Comparison of ENCODE assay signal across 18 cellular contexts in the genomic region with DNA sequence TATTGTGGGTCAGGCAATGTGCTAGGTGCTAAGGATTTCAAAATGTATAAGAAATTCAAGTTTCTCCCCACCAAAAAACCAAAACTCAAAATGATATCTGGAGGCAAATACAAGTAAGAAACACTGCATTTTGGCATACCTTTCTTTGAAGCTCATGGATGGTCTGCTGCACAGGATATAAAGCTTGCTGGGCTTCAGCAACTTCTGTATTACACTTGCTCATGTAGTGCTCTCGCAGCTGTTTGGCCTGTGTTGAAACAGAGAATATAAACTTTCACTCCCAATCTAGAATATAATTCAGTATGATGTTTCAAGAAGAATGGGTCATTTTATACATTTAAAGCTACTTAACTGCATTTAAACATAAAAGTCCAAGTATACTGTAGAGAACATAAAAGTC. TPM values are rescaled to one million over a fixed set of nuclear protein-coding genes. Genes with fewer than 3 reads are reported as not detected.
DNase-seq lines count a peak whose midpoint lies in the region; ATAC-seq, FAIRE-seq and TF ChIP-seq lines count a peak whose summit lies in the region.
"Had no signal": no experiment of that assay in that cellular context is flagged by ENCODE, and none has a peak within 500 bp of the region (broad histone marks: within the 10 kb centered on the region; RNA-seq: fewer than 3 reads in every experiment).

No MANE protein-coding gene starts in this region.

- no peak overlapping the region for H3K27ac ChIP-seq in pancreas
- H3K27ac ChIP-seq: HL-60 had no signal

- FAIRE-seq in pancreas (lab: Jason Lieb, UNC), result no peak
- FAIRE-seq: A204.1, H1 had no signal

- no peaks in the 10 kb centered on the region for H3K4me1 ChIP-seq in pancreas
- H3K4me1 ChIP-seq: BE2C had no signal

- peaks cover 73% of the 10 kb centered on the region for H3K36me3 Mint-ChIP-seq in stimulated activated effector memory CD8-positive, alpha-beta T cell treated with anti-CD3 and anti-CD28 coated beads, Interleukin-12 subunit alpha, Interleukin-12 subunit beta, amount 100 ng/mL, for 72 hours

- no peaks in the 10 kb centered on the region for H3K4me1 Mint-ChIP-seq in stimulated activated effector memory CD8-positive, alpha-beta T cell treated with anti-CD3 and anti-CD28 coated beads, Interleukin-12 subunit alpha, Interleukin-12 subunit beta, amount 100 ng/mL, for 72 hours
- H3K4me1 Mint-ChIP-seq: H9 had no signal

- WGBS in pancreas, 2 donors, result 95 to 98% methylated on average over 1 of the region's 1 CpG

- H3K36me3 ChIP-seq in pancreas, result peaks cover 0 to 37% (median 16%) of the 10 kb centered on the region in 3 donors

- H3K9me3 Mint-ChIP-seq in stimulated activated effector memory CD8-positive, alpha-beta T cell treated with anti-CD3 and anti-CD28 coated beads, Interleukin-12 subunit alpha, Interleukin-12 subunit beta, amount 100 ng/mL, for 72 hours, result no peaks in the 10 kb centered on the region
- H3K9me3 Mint-ChIP-seq: CD4-positive, alpha-beta T cell; H9 had no signal

- H3K4me3 Mint-ChIP-seq in stimulated activated effector memory CD8-positive, alpha-beta T cell treated with anti-CD3 and anti-CD28 coated beads, Interleukin-12 subunit alpha, Interleukin-12 subunit beta, amount 100 ng/mL, for 72 hours, result no peak overlapping the region
- H3K4me3 Mint-ChIP-seq: CD4-positive, alpha-beta T cell; H9 had no signal

- peak; percentile 13 for DNase-seq in left kidney (ENCODE audit: low read depth, low spot score)
- DNase-seq in pancreas, result no peak
- DNase-seq in CD1c-positive myeloid dendritic cell (ENCODE audit: extremely low spot score), result no peak
- DNase-seq in stimulated activated effector memory CD8-positive, alpha-beta T cell treated with anti-CD3 and anti-CD28 coated beads, Interleukin-12 subunit alpha, Interleukin-12 subunit beta, amount 100 ng/mL, for 72 hours (ENCODE audit: low spot score in 2 of 2), result no peak
- DNase-seq in medulla oblongata (ENCODE audit: extremely low spot score), result no peak
- DNase-seq: ACHN; BE2C; C1 segment of cervical spinal cord; CD4-positive, alpha-beta T cell; DMS79 treated with DMSO at 0.1 percent for 48 hours; GF-D8; H9 had no signal

- no peak for TF ChIP-seq CTCF in pancreas (IDR thresholded peaks at IDR 0.05)

- H3K9me3 ChIP-seq in pancreas, result no peaks in the 10 kb centered on the region
- H3K9me3 ChIP-seq: BE2C had no signal

- no peak overlapping the region for H3K4me3 ChIP-seq in pancreas

- intact Hi-C loops in pancreas (cut with DNase I), result no loop called here

- H3K27ac Mint-ChIP-seq in stimulated activated effector memory CD8-positive, alpha-beta T cell treated with anti-CD3 and anti-CD28 coated beads, Interleukin-12 subunit alpha, Interleukin-12 subunit beta, amount 100 ng/mL, for 72 hours, result no peak overlapping the region
- H3K27ac Mint-ChIP-seq: CD4-positive, alpha-beta T cell had no signal

- ATAC-seq in GM18907 (IDR thresholded peaks at IDR 0.05; ENCODE audit: unreplicated experiment) (peak; percentile 45), GM19468 (IDR thresholded peaks at IDR 0.05; ENCODE audit: extremely low read depth, unreplicated experiment) (peak; percentile 37), HG02870 (IDR thresholded peaks at IDR 0.05; ENCODE audit: unreplicated experiment) (peak; percentile 80), pancreas (no peak)
- ATAC-seq in stimulated activated effector memory CD8-positive, alpha-beta T cell treated with anti-CD3 and anti-CD28 coated beads, Interleukin-12 subunit alpha, Interleukin-12 subunit beta, amount 100 ng/mL, for 72 hours, result no peak

- H3K27me3 ChIP-seq in pancreas, result no peaks in the 10 kb centered on the region
- H3K27me3 ChIP-seq: BE2C had no signal

RNA-seq across cellular contexts. Expression of gene SHPRH, which starts 39.6 kb away (rescaled TPM):
- total RNA-seq in pancreas, result 10 to 100 TPM in 1 of 6 donors, 1 to 10 TPM in 5; 6.3 to 12.0 (median 8.0) TPM
- polyA plus RNA-seq in pancreas, result 1 to 10 TPM; 2.7 to 3.5 TPM

Comparison
In these comparisons a context has a peak if more than half of its experiments do, and no peak if none do; other contexts are left out.
1. ATAC-seq: peak in GM18907 (single experiment), GM19468 (single experiment) and HG02870 (single experiment); none in pancreas (0 of 4) and stimulated activated effector memory CD8-positive, alpha-beta T cell treated with anti-CD3 and anti-CD28 coated beads, Interleukin-12 subunit alpha, Interleukin-12 subunit beta, amount 100 ng/mL, for 72 hours (single experiment).